Comparison of ENCODE assay signal across 2 cellular contexts in genomic region chr19:47498561-47498960, GRCh38.
TF ChIP-seq lines count a peak whose summit lies in the region.

No MANE protein-coding gene starts in this region.

TF ChIP-seq in WTC11, 78 proteins besides CTCF, POLR2A, EP300 and RAD21 (continues in another document):
- TF ChIP-seq ZNF532 (CRISPR knock-in tag; IDR thresholded peaks at IDR 0.05; ENCODE audit: borderline replicate concordance) (no peak), ATF3 (CRISPR knock-in tag; conservative IDR thresholded peaks at IDR 0.05) (no peak), ATF2 (CRISPR knock-in tag; IDR thresholded peaks at IDR 0.05; ENCODE audit: borderline replicate concordance, low read depth) (no peak), STAT6 (CRISPR knock-in tag; conservative IDR thresholded peaks at IDR 0.05; ENCODE audit: low read depth) (no peak), KAT7 (CRISPR knock-in tag; IDR thresholded peaks at IDR 0.05; ENCODE audit: borderline replicate concordance) (no peak), ZNF425 (CRISPR knock-in tag; conservative IDR thresholded peaks at IDR 0.05) (no peak), ESRRA (CRISPR knock-in tag; IDR thresholded peaks at IDR 0.05; ENCODE audit: borderline replicate concordance) (no peak), NFYB (CRISPR knock-in tag; conservative IDR thresholded peaks at IDR 0.05; ENCODE audit: low read depth) (no peak), E2F1 (CRISPR knock-in tag; IDR thresholded peaks at IDR 0.05) (no peak), SP1 (CRISPR knock-in tag; conservative IDR thresholded peaks at IDR 0.05) (no peak), EMX1 (CRISPR knock-in tag; IDR thresholded peaks at IDR 0.05) (no peak), SOX15 (CRISPR knock-in tag; IDR thresholded peaks at IDR 0.05) (no peak)

TF ChIP-seq in H1, 55 proteins besides CTCF, POLR2A, EP300 and RAD21:
- no peak for TF ChIP-seq RFX5 (IDR thresholded peaks at IDR 0.05; ENCODE audit: borderline replicate concordance, low read depth, low read length)
- no peak for TF ChIP-seq CHD7 (IDR thresholded peaks at IDR 0.05; ENCODE audit: insufficient replicate concordance, low read length)
- TF ChIP-seq RNF2 (IDR thresholded peaks at IDR 0.05; ENCODE audit: borderline replicate concordance, low read depth, low read length, missing control alignments, poor library complexity, severe bottlenecking): no peak
- no peak for TF ChIP-seq SP1 (IDR thresholded peaks at IDR 0.05; ENCODE audit: low read depth, low read length)
- TF ChIP-seq JUN (IDR thresholded peaks at IDR 0.05; ENCODE audit: low read depth, low read length): no peak
- TF ChIP-seq CHD1 (IDR thresholded peaks at IDR 0.05; ENCODE audit: low read depth, low read length): no peak
- no peak for TF ChIP-seq SRF (IDR thresholded peaks at IDR 0.05; ENCODE audit: low read depth, low read length)
- TF ChIP-seq TAF1 (IDR thresholded peaks at IDR 0.05; ENCODE audit: low read depth, low read length): no peak
- TF ChIP-seq RBBP5 (IDR thresholded peaks at IDR 0.05; ENCODE audit: borderline replicate concordance, low read depth, low read length): no peak
- no peak for TF ChIP-seq CEBPB (IDR thresholded peaks at IDR 0.05; ENCODE audit: low read depth, low read length)
- TF ChIP-seq SUZ12 (IDR thresholded peaks at IDR 0.05; ENCODE audit: low read length): no peak
- no peak for TF ChIP-seq HDAC2 (IDR thresholded peaks at IDR 0.05; ENCODE audit: borderline replicate concordance in 1 of 2, low read depth in 2 of 2, low read length in 2 of 2)
- no peak for TF ChIP-seq BCL11A (IDR thresholded peaks at IDR 0.05; ENCODE audit: low read depth in 2 of 2, low read length in 2 of 2)
- TF ChIP-seq SP2 (IDR thresholded peaks at IDR 0.05; ENCODE audit: low read length): no peak
- TF ChIP-seq USF2 (IDR thresholded peaks at IDR 0.05; ENCODE audit: low read length): no peak
- TF ChIP-seq CBX8 (IDR thresholded peaks at IDR 0.05; ENCODE audit: borderline replicate concordance, low read depth, low read length): no peak
- TF ChIP-seq TAF7 (optimal IDR thresholded peaks at IDR 0.05; ENCODE audit: borderline replicate concordance, low read depth, low read length): no peak
- TF ChIP-seq BRCA1 (IDR thresholded peaks at IDR 0.05; ENCODE audit: low read depth, low read length): no peak
- TF ChIP-seq POLR2AphosphoS5 (IDR thresholded peaks at IDR 0.05; ENCODE audit: low read depth, low read length): no peak
- TF ChIP-seq TBP (IDR thresholded peaks at IDR 0.05; ENCODE audit: low read depth, low read length): no peak
